Comparison of ENCODE assay signal across 12 cellular contexts in the genomic region with DNA sequence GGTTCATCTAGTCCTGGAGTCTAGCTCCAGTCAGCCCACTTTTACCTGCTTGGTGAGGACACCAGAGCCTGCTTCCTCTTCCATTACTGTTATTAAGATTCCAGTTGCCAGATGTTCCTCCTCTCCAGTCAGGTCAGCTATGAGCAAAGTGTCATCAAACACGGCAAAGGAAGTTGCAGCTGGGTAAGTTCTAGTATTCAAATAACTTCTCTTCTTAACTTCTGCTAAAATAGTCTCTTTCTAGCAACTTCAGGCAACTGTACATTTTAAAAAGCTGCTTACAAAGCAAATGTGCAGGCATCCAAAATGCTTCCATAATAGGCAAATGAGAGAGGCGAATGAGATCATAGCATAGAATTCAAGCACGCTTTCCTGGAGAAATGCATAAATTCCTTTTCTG. TPM values are rescaled to one million over a fixed set of nuclear protein-coding genes. Genes with fewer than 3 reads are reported as not detected.
A peak's percentile ranks its signal among the peaks of the same experiment; 100 is the strongest.
DNase-seq lines count a peak whose midpoint lies in the region; ATAC-seq, FAIRE-seq and TF ChIP-seq lines count a peak whose summit lies in the region.
"Had no signal": no experiment of that assay in that cellular context is flagged by ENCODE, and none has a peak within 500 bp of the region (broad histone marks: within the 10 kb centered on the region; RNA-seq: fewer than 3 reads in every experiment).

No MANE protein-coding gene starts in this region.

- H4K20me1 ChIP-seq in MM.1S (ENCODE audit: insufficient read depth, low read length) (no peaks in the 10 kb centered on the region), GM12878 (ENCODE audit: control insufficient read depth, insufficient read depth) (no peaks in the 10 kb centered on the region)

- no peak for TF ChIP-seq CTCF in MM.1S (IDR thresholded peaks at IDR 0.05; ENCODE audit: low read length)
- TF ChIP-seq CTCF in GM12878 (IDR thresholded peaks at IDR 0.05 in 2 of 3, conservative IDR thresholded peaks at IDR 0.05 in 1 of 3; ENCODE audit: control insufficient read depth in 2 of 3, extremely low read depth in 1 of 3, insufficient read depth in 1 of 3, low read depth in 3 of 3, low read length in 3 of 3): no peak
- TF ChIP-seq CTCF in mesothelial cell of epicardium (IDR thresholded peaks at IDR 0.05; ENCODE audit: unreplicated experiment): no peak

- no peaks in the 10 kb centered on the region for H3K9me3 Mint-ChIP-seq in mesothelial cell of epicardium

- H3K36me3 ChIP-seq in MM.1S (replicated peaks; ENCODE audit: insufficient read depth, low read length) (no peaks in the 10 kb centered on the region), GM12878 (ENCODE audit: control insufficient read depth in 2 of 2, insufficient read depth in 2 of 2, low read length in 1 of 2) (no peaks in the 10 kb centered on the region)
- H3K36me3 ChIP-seq: cardiac muscle cell, pancreas had no signal

- DNase-seq in DMS53 (lab: John Stamatoyannopoulos, UW): peak; percentile 72
- peak; percentile 73 for DNase-seq in MM.1S
- no peak for DNase-seq in GM12878 (ENCODE audit: low read depth, low spot score)
- DNase-seq in mesothelial cell of epicardium (ENCODE audit: low spot score in 2 of 2, unreplicated experiment in 2 of 2): no peak
- no peak for DNase-seq in medulla oblongata (ENCODE audit: extremely low spot score)
- DNase-seq: pancreas had no signal

- TF ChIP-seq POLR2A in GM12878 (IDR thresholded peaks at IDR 0.05; ENCODE audit: low read depth, low read length): no peak

- SMC1A ChIA-PET in GM12878 (lab: Charles Lee; ENCODE audit: uncharacterized antibody, unreplicated experiment): interaction anchor here (0.6 to 3.9 kb wide), 7 partner anchors 9 to 373 kb away, joined by 3 to 17 read pairs (median 5); no protein-coding TSS in a partner anchor

- H3K79me2 ChIP-seq in MM.1S (ENCODE audit: low read length) (no peaks in the 10 kb centered on the region), GM12878 (ENCODE audit: control insufficient read depth, insufficient read depth, low read length) (no peaks in the 10 kb centered on the region)

- peak overlapping the region; percentile 62 for H3K4me2 ChIP-seq in MM.1S (ENCODE audit: low read depth, low read length)
- peak overlapping the region; percentile 36 for H3K4me2 ChIP-seq in GM12878 (ENCODE audit: control insufficient read depth, insufficient read depth)

- no peak for TF ChIP-seq RAD21 in GM12878 (IDR thresholded peaks at IDR 0.05; ENCODE audit: insufficient read depth, low read depth, low read length)

- H2AFZ ChIP-seq in MM.1S (ENCODE audit: low read length) (peak overlapping the region; percentile 20), GM12878 (ENCODE audit: control insufficient read depth, low read depth, low read length) (no peak overlapping the region)

- 16% methylated on average over 3 of the region's 3 CpGs for WGBS in GM12878 (ENCODE audit: insufficient coverage, insufficient replicate concordance, low lambda C conversion rate, missing lambda C conversion rate)

- intact Hi-C loops in GM12878 (cut with micrococcal nuclease; ENCODE audit: unreplicated experiment): no loop called here

- POLR2A ChIA-PET in GM12878 (lab: Charles Lee): interaction anchor here (0.6 to 3.6 kb wide), 5 partner anchors 8 to 263 kb away, joined by 4 to 24 read pairs (median 5); a partner anchor contains a TSS

- ATAC-seq in GM12878 (peak; percentile 18), GM18870 (IDR thresholded peaks at IDR 0.05; ENCODE audit: unreplicated experiment) (no peak), HG03571 (IDR thresholded peaks at IDR 0.05; ENCODE audit: unreplicated experiment) (no peak), GM19455 (IDR thresholded peaks at IDR 0.05; ENCODE audit: unreplicated experiment) (no peak)
- ATAC-seq: SK-N-SH treated with all-trans-retinoic acid at 6 μM for 48 hours had no signal

- peaks cover 68% of the 10 kb centered on the region for H3K4me1 Mint-ChIP-seq in mesothelial cell of epicardium

- CTCF ChIA-PET in GM12878 (lab: Yijun Ruan, JAX): interaction anchor here (0.9 to 2.7 kb wide), 6 partner anchors 9 to 373 kb away, joined by 3 to 15 read pairs (median 8); no protein-coding TSS in a partner anchor

- H3K9me3 ChIP-seq in MM.1S (replicated peaks; ENCODE audit: insufficient read depth, low read length) (no peaks in the 10 kb centered on the region), GM12878 (replicated peaks; ENCODE audit: control insufficient read depth, insufficient read depth, low read length) (no peaks in the 10 kb centered on the region)
- H3K9me3 ChIP-seq: pancreas had no signal

- no TSS peak for BruUV-seq in GM12878 (replicated peaks; lab: Mats Ljungman, UMichigan)

- H3K9ac ChIP-seq in MM.1S (ENCODE audit: low read length) (peak overlapping the region; percentile 44), GM12878 (ENCODE audit: control insufficient read depth, insufficient read depth, low read length) (0 out of 2 replicates have a peak overlapping the region, but pooled peaks have one; percentile 12)

- H3K27me3 Mint-ChIP-seq in mesothelial cell of epicardium (ENCODE audit: low read depth): peaks cover 1% of the 10 kb centered on the region

- TF ChIP-seq EP300 in GM12878 (IDR thresholded peaks at IDR 0.05; ENCODE audit: borderline replicate concordance in 1 of 2, control insufficient read depth in 1 of 2, low read depth in 2 of 2, low read length in 2 of 2): no peak

- H3K27ac ChIP-seq in MM.1S (ENCODE audit: low read length): peak overlapping the region; percentile 73
- H3K27ac ChIP-seq in GM12878 (ENCODE audit: control insufficient read depth, insufficient read depth): no peak overlapping the region; the same call in 1 of the 2 replicates
- H3K27ac ChIP-seq: cardiac muscle cell had no signal

- in situ Hi-C loops in GM12878 (cut with MboI): no loop called here

- peak overlapping the region; percentile 92 for H3K27ac Mint-ChIP-seq in mesothelial cell of epicardium

- H3F3A ChIP-seq in MM.1S (ENCODE audit: insufficient read depth, low read length): peaks cover 33% of the 10 kb centered on the region

- H3K9me2 ChIP-seq in MM.1S (replicated peaks; ENCODE audit: insufficient read depth, low read length): no peaks in the 10 kb centered on the region

- H3K27me3 ChIP-seq in MM.1S (replicated peaks; ENCODE audit: insufficient read depth, low read length): no peaks in the 10 kb centered on the region
- H3K27me3 ChIP-seq in GM12878 (replicated peaks in 1 of 2; ENCODE audit: control insufficient read depth in 2 of 2, insufficient read depth in 2 of 2, low read length in 1 of 2): no peaks in the 10 kb centered on the region
- H3K27me3 ChIP-seq: cardiac muscle cell, pancreas had no signal

- H3K4me3 ChIP-seq in MM.1S (ENCODE audit: low read length) (peak overlapping the region; percentile 28), GM12878 (no peak overlapping the region; the same call in 1 of the 2 replicates)
- H3K4me3 ChIP-seq: cardiac muscle cell, pancreas had no signal

- RAD21 ChIA-PET in GM12878 (lab: Charles Lee; ENCODE audit: unreplicated experiment): interaction anchor here (0.6 to 3.4 kb wide), 6 partner anchors 9 to 253 kb away, joined by 3 to 12 read pairs (median 3); no protein-coding TSS in a partner anchor

- H3K36me3 Mint-ChIP-seq in mesothelial cell of epicardium: no peaks in the 10 kb centered on the region

- H3K4me3 Mint-ChIP-seq in mesothelial cell of epicardium: no peak overlapping the region

- peak; percentile 84 for FAIRE-seq in GM12878 (lab: Jason Lieb, UNC)
- FAIRE-seq: D721Med, pancreas had no signal

- H3K4me1 ChIP-seq in MM.1S (ENCODE audit: low read length) (peaks cover 32% of the 10 kb centered on the region), GM12878 (ENCODE audit: control insufficient read depth, insufficient read depth, low read length) (peaks cover 44% of the 10 kb centered on the region)

RNA-seq across cellular contexts. Expression of a gene that starts 18.4 kb away (rescaled TPM):
- 36.5 and 37.7 TPM in 2 replicates for total RNA-seq in GM12878 (2013; cell fraction: nucleolus; rRNA removed)
- total RNA-seq in GM12878 (2014; rRNA removed) (99.5 and 105 TPM in 2 replicates), GM12878 (2014; rRNA removed; fragmentation: Illumina TruSeq; extraction: Trizol) (75.7 and 81.6 TPM in 2 replicates), GM12878 (2021) (65.3 and 66.3 TPM in 2 replicates), mesothelial cell of epicardium (41.4 to 46.6 TPM (median 46.0 TPM) in 3 replicates)
- polyA plus RNA-seq in GM12878 (2011; ENCODE audit: low read depth): 41.9 TPM
- polyA plus RNA-seq in GM12878 (2011; rRNA removed) (48.9 and 85.2 TPM in 2 replicates), GM12878 (2014; fragmentation: Illumina TruSeq; extraction: Trizol) (67.3 and 104 TPM in 2 replicates), GM12878 (2014; fragmentation: Nextera tagmentation; extraction: Ambion mirVana) (100 to 1,000 TPM; 105 to 158 TPM), GM12878 (2014; rRNA removed) (99.7 and 112 TPM in 2 replicates), GM12878 (2016; fragmentation: Nextera tagmentation; extraction: Ambion mirVana) (10 to 100 TPM; 88.6 to 97.8 TPM)
- 144 and 169 TPM in 2 replicates for polyA plus RNA-seq in GM12878 (2011; cell fraction: cytosol; rRNA removed)
- 63.9 and 64.8 TPM in 2 replicates for polyA plus RNA-seq in GM12878 (2011; cell fraction: nucleus; rRNA removed)
- 53.4 and 54.2 TPM in 2 replicates for polyA plus RNA-seq in GM12878 (2012)
- 74.5 and 122 TPM in 2 replicates for polyA minus RNA-seq in GM12878 (2011; rRNA and poly(A)+ RNA removed)
- polyA minus RNA-seq in GM12878 (2011; cell fraction: cytosol; rRNA and poly(A)+ RNA removed): 24.2 and 25.2 TPM in 2 replicates
- 24.8 and 35.4 TPM in 2 replicates for polyA minus RNA-seq in GM12878 (2011; cell fraction: nucleus; rRNA and poly(A)+ RNA removed)

Comparison
In these comparisons a context has a peak if more than half of its experiments do, and no peak if none do; other contexts are left out.
1. DNase-seq: peak in DMS53 (single experiment) and MM.1S (single experiment); none in GM12878 (single experiment), mesothelial cell of epicardium (0 of 2) and medulla oblongata (single experiment).